8 cellular contexts compared by ENCODE assay signal in genomic region chr2:242088471-242089212, GRCh38.
DNase-seq lines count a peak whose midpoint lies in the region; ATAC-seq and TF ChIP-seq lines count a peak whose summit lies in the region.

No MANE protein-coding gene starts in this region.

- H3K27ac ChIP-seq in right atrium auricular region: peak overlapping the region; percentile 84 to 89
- H3K27ac ChIP-seq in uterus: peak overlapping the region; percentile 66 to 74

- H3K9me3 ChIP-seq in right atrium auricular region (no peaks in the 10 kb centered on the region), uterus (no peaks in the 10 kb centered on the region)

- CTCF ChIA-PET in T-cell (lab: Charles Lee): no interaction called here

- intact Hi-C loops in uterus (cut with DNase I; ENCODE audit: low total_unique reads): no loop called here

- H3K4me1 ChIP-seq in right atrium auricular region (peaks cover 0 to 10% of the 10 kb centered on the region in 2 donors), uterus (no peaks in the 10 kb centered on the region)

- peak; percentile 90 for ATAC-seq in HG02852 (IDR thresholded peaks at IDR 0.05; ENCODE audit: unreplicated experiment)
- ATAC-seq in T-cell (replicated peaks in 1 of 4): peak; percentile 96 to 98 (median 97)

- POLR2A ChIA-PET in T-cell (lab: Charles Lee): no interaction called here

- peaks cover 35 to 44% (median 43%) of the 10 kb centered on the region in 3 donors for H3K4me1 Mint-ChIP-seq in T-cell

- no peaks in the 10 kb centered on the region for H3K36me3 Mint-ChIP-seq in T-cell

- H3K27me3 ChIP-seq in right atrium auricular region (no peaks in the 10 kb centered on the region), uterus (no peaks in the 10 kb centered on the region)

- H3K4me3 Mint-ChIP-seq in T-cell: peak overlapping the region; percentile 85 to 92 (median 89)

- H3K9me3 Mint-ChIP-seq in T-cell: no peaks in the 10 kb centered on the region

- H3K4me3 ChIP-seq in right atrium auricular region (peak overlapping the region; percentile 88 to 100), uterus (peak overlapping the region; percentile 99 to 100)

- peak overlapping the region; percentile 43 to 75 for H3K27ac Mint-ChIP-seq in T-cell

- no peak for TF ChIP-seq CTCF in right atrium auricular region (IDR thresholded peaks at IDR 0.05)
- no peak for TF ChIP-seq CTCF in uterus (IDR thresholded peaks at IDR 0.05)

- H3K36me3 ChIP-seq in right atrium auricular region (no peaks in the 10 kb centered on the region), uterus (no peaks in the 10 kb centered on the region)

- DNase-seq in NCI-H1436 treated with DMSO at 0.1 percent for 48 hours (lab: John Stamatoyannopoulos, UW) (peak; percentile 17), T-cell (peak; percentile 78 to 95 (median 90)), amniotic epithelial cell (ENCODE audit: low read depth) (peak; percentile 66), right atrium auricular region (ENCODE audit: low spot score) (peak; percentile 91), pulmonary artery endothelial cell (ENCODE audit: low read depth, low spot score) (peak; percentile 46), uterus (peak; percentile 86 to 90)

- peaks cover 0 to 2% of the 10 kb centered on the region in 2 donors for H3K27me3 Mint-ChIP-seq in T-cell

- TF ChIP-seq POLR2A in GM15510 (IDR thresholded peaks at IDR 0.05; ENCODE audit: borderline replicate concordance, extremely low read depth, insufficient read length): peak; percentile 72
- TF ChIP-seq POLR2A in uterus (IDR thresholded peaks at IDR 0.05): peak; percentile 45 to 59

Comparison
In these comparisons a context has a peak if more than half of its experiments do, and no peak if none do; other contexts are left out.
1. Peak in every context shown above with its lines: DNase-seq, ATAC-seq, H3K4me3 ChIP-seq and H3K27ac ChIP-seq.
2. DNase-seq: peak in every context shown above with its lines; median percentile 91 in right atrium auricular region; 90 in T-cell; 88 in uterus; 66 in amniotic epithelial cell; 46 in pulmonary artery endothelial cell; 17 in NCI-H1436 treated with DMSO at 0.1 percent for 48 hours.